18 cellular contexts compared by ENCODE assay signal in the genomic region with DNA sequence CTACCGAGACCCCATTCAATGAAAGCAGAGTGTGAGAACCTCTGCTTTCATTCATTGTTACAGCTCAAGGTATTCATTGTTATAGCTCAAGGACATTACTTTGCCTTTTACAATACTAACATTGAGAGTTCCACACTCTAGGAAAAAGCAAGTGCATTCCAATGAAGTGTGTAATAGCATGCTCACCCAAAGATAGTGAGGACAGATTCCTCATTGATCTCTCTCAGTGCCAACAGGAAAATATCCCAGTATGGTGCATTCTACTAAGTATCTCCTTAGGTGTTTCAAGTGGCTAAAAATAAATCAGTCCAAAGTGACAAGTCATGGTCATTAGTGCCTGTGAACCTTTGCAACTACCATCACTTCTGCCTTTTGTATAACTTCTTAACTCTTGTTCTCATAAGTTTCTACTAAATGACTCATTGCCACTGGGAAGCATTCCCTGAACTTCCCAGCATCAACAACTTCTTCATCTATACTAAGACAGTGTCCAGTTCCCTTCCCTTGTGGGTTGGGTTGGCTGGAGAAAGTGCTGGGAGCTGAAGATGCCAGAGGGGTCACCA.
A peak's percentile ranks its signal among the peaks of the same experiment; 100 is the strongest.
DNase-seq lines count a peak whose midpoint lies in the region; ATAC-seq and TF ChIP-seq lines count a peak whose summit lies in the region.
"Had no signal": no experiment of that assay in that cellular context is flagged by ENCODE, and none has a peak within 500 bp of the region (broad histone marks: within the 10 kb centered on the region; RNA-seq: fewer than 3 reads in every experiment).

No MANE protein-coding gene starts in this region.

- H3K27me3 ChIP-seq in IMR-90 (ENCODE audit: control insufficient read depth, insufficient read depth, low read length), result no peaks in the 10 kb centered on the region
- H3K27me3 ChIP-seq in mammary epithelial cell (ENCODE audit: insufficient read depth, low read length), result no peaks in the 10 kb centered on the region
- H3K27me3 ChIP-seq: BLaER1 had no signal

- peak overlapping the region; percentile 55 for H2BK5ac ChIP-seq in IMR-90 (ENCODE audit: low read depth, low read length, poor library complexity, severe bottlenecking)

- H3K9ac ChIP-seq in IMR-90 (ENCODE audit: low read depth, low read length) (no peak overlapping the region), mammary epithelial cell (ENCODE audit: insufficient read depth, low read length) (no peak overlapping the region)
- H3K9ac ChIP-seq: BLaER1 had no signal

- H3K4me3 ChIP-seq in IMR-90 (ENCODE audit: insufficient read depth, low read depth, low read length), result no peak overlapping the region
- H3K4me3 ChIP-seq in mammary epithelial cell (replicated peaks in 1 of 3; ENCODE audit: insufficient read depth in 1 of 3, low read depth in 2 of 3, low read length in 3 of 3), result no peak overlapping the region
- H3K4me3 ChIP-seq: BLaER1, HAP-1 had no signal

- TF ChIP-seq CTCF in IMR-90 (conservative IDR thresholded peaks at IDR 0.05; ENCODE audit: low read depth, low read length), result no peak
- no peak for TF ChIP-seq CTCF in mammary epithelial cell (conservative IDR thresholded peaks at IDR 0.05 in 1 of 2, IDR thresholded peaks at IDR 0.05 in 1 of 2; ENCODE audit: extremely low read depth in 1 of 2, insufficient read depth in 1 of 2, low read depth in 1 of 2, low read length in 2 of 2)

- peak overlapping the region; percentile 56 for H3K4ac ChIP-seq in IMR-90 (ENCODE audit: low read depth, low read length)

- H3K23ac ChIP-seq in IMR-90 (ENCODE audit: low read depth, low read length), result no peak overlapping the region

- H3K79me1 ChIP-seq in IMR-90 (ENCODE audit: low read depth in 1 of 2, low read length in 2 of 2), result no peaks in the 10 kb centered on the region

- H3K79me2 ChIP-seq in mammary epithelial cell (ENCODE audit: insufficient read depth, low read length), result no peaks in the 10 kb centered on the region

- H3K27ac ChIP-seq in IMR-90 (ENCODE audit: insufficient read depth, low read length) (peak overlapping the region; percentile 41; the same call in 1 of the 2 replicates), mammary epithelial cell (ENCODE audit: insufficient read depth, low read depth, low read length) (no peak overlapping the region)
- H3K27ac ChIP-seq: BLaER1 had no signal

- H3K36me3 ChIP-seq in IMR-90 (ENCODE audit: control insufficient read depth, insufficient read depth, low read length), result no peaks in the 10 kb centered on the region
- no peaks in the 10 kb centered on the region for H3K36me3 ChIP-seq in mammary epithelial cell (ENCODE audit: insufficient read depth, low read length)
- H3K36me3 ChIP-seq: BLaER1, HAP-1 had no signal

- peak overlapping the region; percentile 62 for H2AK5ac ChIP-seq in IMR-90 (ENCODE audit: low read depth, low read length)

- H4K20me1 ChIP-seq in IMR-90 (ENCODE audit: insufficient read depth, low read length), result no peaks in the 10 kb centered on the region
- no peaks in the 10 kb centered on the region for H4K20me1 ChIP-seq in mammary epithelial cell (ENCODE audit: insufficient read depth, low read length)
- H4K20me1 ChIP-seq: BLaER1 had no signal

- peak overlapping the region; percentile 73; the same call in 1 of the 2 replicates for H3K4me2 ChIP-seq in IMR-90 (ENCODE audit: low read depth, low read length)
- peak overlapping the region; percentile 20 for H3K4me2 ChIP-seq in mammary epithelial cell (ENCODE audit: insufficient read depth, low read depth, low read length)
- H3K4me2 ChIP-seq: BLaER1 had no signal

- H2BK15ac ChIP-seq in IMR-90 (ENCODE audit: low read depth, low read length), result peak overlapping the region; percentile 83; the same call in 2 of the 3 replicates

- dilution Hi-C loops in IMR-90 (cut with HindIII; ENCODE audit: low sequenced_read_pairs, unreplicated experiment), result no loop called here
- dilution Hi-C loops in mammary epithelial cell (cut with HindIII; ENCODE audit: low sequenced_read_pairs), result no loop called here

- intact Hi-C loops in IMR-90 (cut with micrococcal nuclease), result loop anchor here (1.0 kb wide), 1 partner anchor 149 kb away; no protein-coding TSS in a partner anchor
- intact Hi-C loops in mammary epithelial cell (cut with micrococcal nuclease), result loop anchor here (5.0 kb wide), 1 partner anchor 139 kb away; a partner anchor contains a TSS
- intact Hi-C loops in left colon (cut with DNase I, micrococcal nuclease), result no loop called here

- no peak overlapping the region for H2AK9ac ChIP-seq in IMR-90 (replicated peaks; ENCODE audit: low read depth, low read length, poor library complexity)

- TF ChIP-seq RAD21 in IMR-90 (IDR thresholded peaks at IDR 0.05; ENCODE audit: low read length), result no peak; the same call in 1 of the 2 replicates

- peak overlapping the region; percentile 87 for H2BK20ac ChIP-seq in IMR-90 (ENCODE audit: low read depth, low read length)

- CTCF ChIA-PET in IMR-90 (lab: Yijun Ruan, JAX) (no interaction called here), mammary epithelial cell (lab: Charles Lee; ENCODE audit: low non-redundant PET) (no interaction called here)

- peak overlapping the region in 1 of 2 experiments; percentile 66; a peak in 1 of 4 replicates for H4K8ac ChIP-seq in IMR-90 (ENCODE audit: low read depth in 2 of 2, low read length in 2 of 2)

- peaks cover 8% of the 10 kb centered on the region for H3K4me1 ChIP-seq in IMR-90 (ENCODE audit: control insufficient read depth, insufficient read depth, low read length)
- H3K4me1 ChIP-seq in mammary epithelial cell (ENCODE audit: insufficient read depth, low read length), result peaks cover 13% of the 10 kb centered on the region
- H3K4me1 ChIP-seq: BLaER1, HAP-1 had no signal

- in situ Hi-C loops in IMR-90 (cut with MboI; ENCODE audit: low sequenced_read_pairs) (no loop called here), mammary epithelial cell (cut with MboI; ENCODE audit: low sequenced_read_pairs in 2 of 2) (no loop called here)

- ATAC-seq in IMR-90 (ENCODE audit: low read depth), result peak; percentile 93
- ATAC-seq in left colon, result peak; percentile 27
- no peak for ATAC-seq in GM21515 (IDR thresholded peaks at IDR 0.05; ENCODE audit: unreplicated experiment)
- no peak for ATAC-seq in HG03460 (IDR thresholded peaks at IDR 0.05; ENCODE audit: unreplicated experiment)

- no TSS peak for BruUV-seq in IMR-90 (replicated peaks; lab: Mats Ljungman, UMichigan)
- no TSS peak for BruUV-seq in mammary epithelial cell (replicated peaks; lab: Mats Ljungman, UMichigan)

- H3K9me3 ChIP-seq in IMR-90 (ENCODE audit: control insufficient read depth, insufficient read depth, low read length) (no peaks in the 10 kb centered on the region), mammary epithelial cell (replicated peaks; ENCODE audit: insufficient read depth, low read length) (no peaks in the 10 kb centered on the region)
- H3K9me3 ChIP-seq: BLaER1, HAP-1 had no signal

- WGBS in IMR-90 (ENCODE audit: extremely low coverage in 2 of 2, insufficient read length in 1 of 2), 2 experiments, result no CpG with 5 or more reads among the region's 1 CpG
- 0% methylated on average over 1 of the region's 1 CpG for WGBS in mammary epithelial cell (ENCODE audit: low coverage, missing lambda C conversion rate)

- H3K56ac ChIP-seq in IMR-90 (ENCODE audit: extremely low read depth, insufficient read depth, low read length), result no peak overlapping the region

- peak overlapping the region; percentile 13; the same call in 1 of the 2 replicates for H4K5ac ChIP-seq in IMR-90 (ENCODE audit: low read depth, low read length)

- TF ChIP-seq POLR2A in IMR-90 (IDR thresholded peaks at IDR 0.05; ENCODE audit: low read depth, low read length), result no peak

- peak overlapping the region; percentile 76; the same call in 1 of the 2 replicates for H3K14ac ChIP-seq in IMR-90 (replicated peaks; ENCODE audit: low read depth, low read length)

- peak; percentile 63 for DNase-seq in AG08395 (ENCODE audit: low spot score)
- DNase-seq in IMR-90, result peak; percentile 89
- DNase-seq in mammary epithelial cell, result peak; percentile 69
- no peak for DNase-seq in left colon
- DNase-seq in NCI-H510A (lab: John Stamatoyannopoulos, UW), result no peak
- no peak for DNase-seq in stimulated activated CD4-positive, alpha-beta T cell treated with anti-CD3 and anti-CD28 coated beads, Interleukin-4, amount 100 ng/mL, for 4 hours
- DNase-seq: activated CD4-positive, alpha-beta memory T cell treated with anti-CD3 and anti-CD28 coated beads for 36 hours; activated naive CD4-positive, alpha-beta T cell treated with anti-CD3 and anti-CD28 coated beads, Interleukin-2, amount 10 ng/mL, durations not matched to agents 7 days and 5 days; effector CD8-positive, alpha-beta T cell; NCI-H1105 treated with DMSO at 0.1 percent for 48 hours; NCI-H774; nephron progenitor cell; stimulated activated naive CD4-positive, alpha-beta T cell treated with Interleukin-2 at 50 U/mL for 16 hours; T-helper 2 cell had no signal

- peaks cover 5% of the 10 kb centered on the region for H3K9me1 ChIP-seq in IMR-90 (ENCODE audit: insufficient read depth, low read length)

- H4K91ac ChIP-seq in IMR-90 (ENCODE audit: insufficient read depth, low read depth, low read length), result no peak overlapping the region

- H3K18ac ChIP-seq in IMR-90 (ENCODE audit: low read depth, low read length), result no peak overlapping the region; the same call in 1 of the 2 replicates

- peak overlapping the region; percentile 84 for H2BK120ac ChIP-seq in IMR-90 (ENCODE audit: low read depth, low read length)

- H2AFZ ChIP-seq in IMR-90 (replicated peaks; ENCODE audit: low read length, poor library complexity) (peak overlapping the region; percentile 38), mammary epithelial cell (ENCODE audit: low read depth, low read length) (no peak overlapping the region)

- POLR2A ChIA-PET in IMR-90 (lab: Charles Lee; ENCODE audit: unreplicated experiment), result no interaction called here

TF ChIP-seq in IMR-90, 13 proteins besides CTCF, POLR2A, EP300 and RAD21:
- TF ChIP-seq CHD1 (IDR thresholded peaks at IDR 0.05; ENCODE audit: low read depth, low read length) (no peak), FOS (IDR thresholded peaks at IDR 0.05; ENCODE audit: low read depth, low read length) (peak; percentile 42), RCOR1 (IDR thresholded peaks at IDR 0.05; ENCODE audit: insufficient replicate concordance, low read length) (no peak), MAZ (IDR thresholded peaks at IDR 0.05; ENCODE audit: borderline replicate concordance, low read depth, low read length) (no peak), BHLHE40 (IDR thresholded peaks at IDR 0.05; ENCODE audit: low read depth, low read length) (no peak), MXI1 (IDR thresholded peaks at IDR 0.05; ENCODE audit: borderline replicate concordance, low read depth, low read length) (no peak)

Comparison
In these comparisons a context has a peak if more than half of its experiments do, and no peak if none do; other contexts are left out.
1. DNase-seq: peak in AG08395 (single experiment), IMR-90 (single experiment) and mammary epithelial cell (single experiment); none in left colon (0 of 2), NCI-H510A (single experiment) and stimulated activated CD4-positive, alpha-beta T cell treated with anti-CD3 and anti-CD28 coated beads, Interleukin-4, amount 100 ng/mL, for 4 hours (0 of 2).
2. ATAC-seq: peak in IMR-90 (single experiment) and left colon (single experiment); none in GM21515 (single experiment) and HG03460 (single experiment).
3. intact Hi-C loops: an anchor here in IMR-90 (1.0 kb wide) and mammary epithelial cell (5.0 kb wide); none called in left colon.